12 cellular contexts compared by ENCODE assay signal in genomic region chr3:132342183-132342582, GRCh38. TPM values are rescaled to one million over a fixed set of nuclear protein-coding genes. Genes with fewer than 3 reads are reported as not detected.
A peak's percentile ranks its signal among the peaks of the same experiment; 100 is the strongest.
DNase-seq lines count a peak whose midpoint lies in the region; ATAC-seq and TF ChIP-seq lines count a peak whose summit lies in the region.
"Had no signal": no experiment of that assay in that cellular context is flagged by ENCODE, and none has a peak within 500 bp of the region (broad histone marks: within the 10 kb centered on the region; RNA-seq: fewer than 3 reads in every experiment).

No MANE protein-coding gene starts in this region.

- H3K9me2 ChIP-seq in PC-9 (ENCODE audit: insufficient read depth): no peaks in the 10 kb centered on the region

- intact Hi-C loops in left lung (cut with DNase I): loop anchor here in 1 of 2 donors (5.0 kb wide), 1 partner anchor 85 kb away; no protein-coding TSS in a partner anchor
- intact Hi-C loops in PC-9 (cut with micrococcal nuclease; ENCODE audit: unreplicated experiment): loop anchor here (2.0 to 10.0 kb wide), 4 partner anchors 57 to 337 kb away; no protein-coding TSS in a partner anchor

- no peak for TF ChIP-seq EP300 in Ishikawa (IDR thresholded peaks at IDR 0.05; ENCODE audit: borderline replicate concordance)

- TF ChIP-seq CTCF in WERI-Rb-1 (IDR thresholded peaks at IDR 0.05; ENCODE audit: low read depth, low read length) (peak; percentile 29; the same call in 1 of the 2 replicates), left lung (IDR thresholded peaks at IDR 0.05) (no peak), PC-9 (conservative IDR thresholded peaks at IDR 0.05) (no peak)

- CTCF ChIA-PET in PC-9 (lab: Charles Lee): interaction anchor here (0.6 to 1.8 kb wide), 9 partner anchors 21 to 95 kb away, joined by 3 to 36 read pairs (median 5); partner anchors contain the start of gene ACP3

- H3K4me3 ChIP-seq in WERI-Rb-1 (ENCODE audit: low read depth, low read length) (no peak overlapping the region), left lung (no peak overlapping the region), PC-9 (no peak overlapping the region)
- H3K4me3 ChIP-seq: gastroesophageal sphincter had no signal

- H3K27me3 ChIP-seq in WERI-Rb-1 (ENCODE audit: insufficient read depth, low read depth, severe bottlenecking): no peaks in the 10 kb centered on the region
- H3K27me3 ChIP-seq in left lung: no peaks in the 10 kb centered on the region
- no peaks in the 10 kb centered on the region for H3K27me3 ChIP-seq in PC-9 (ENCODE audit: insufficient read depth, low read depth)
- H3K27me3 ChIP-seq: gastroesophageal sphincter had no signal

- peak; percentile 30; the same call in 1 of the 2 replicates for TF ChIP-seq RAD21 in Ishikawa (IDR thresholded peaks at IDR 0.05; ENCODE audit: low read depth)

- no peak overlapping the region for H3K4me2 ChIP-seq in PC-9

- H3K79me2 ChIP-seq in PC-9 (ENCODE audit: low read depth): no peaks in the 10 kb centered on the region

- no peaks in the 10 kb centered on the region for H3K36me3 ChIP-seq in WERI-Rb-1
- peaks cover 0 to 20% of the 10 kb centered on the region in 2 donors for H3K36me3 ChIP-seq in left lung
- H3K36me3 ChIP-seq in PC-9 (ENCODE audit: low read depth): no peaks in the 10 kb centered on the region
- H3K36me3 ChIP-seq: gastroesophageal sphincter had no signal

- H3K4me1 ChIP-seq in left lung (peaks cover 0 to 13% of the 10 kb centered on the region in 2 donors), PC-9 (replicated peaks; ENCODE audit: insufficient read depth) (peaks cover 49% of the 10 kb centered on the region)

- H3K9me3 ChIP-seq in WERI-Rb-1 (ENCODE audit: severe bottlenecking) (no peaks in the 10 kb centered on the region), left lung (no peaks in the 10 kb centered on the region), PC-9 (ENCODE audit: insufficient read depth, low read depth) (no peaks in the 10 kb centered on the region)
- H3K9me3 ChIP-seq: gastroesophageal sphincter had no signal

- H4K20me1 ChIP-seq in PC-9 (ENCODE audit: insufficient read depth): no peaks in the 10 kb centered on the region

- POLR2A ChIA-PET in PC-9 (lab: Charles Lee; ENCODE audit: unreplicated experiment): interaction anchor here (0.6 to 1.1 kb wide), 2 partner anchors 25 to 84 kb away, joined by 4 read pairs; partner anchors contain the start of gene ACP3

- no peak overlapping the region for H3K27ac ChIP-seq in WERI-Rb-1
- H3K27ac ChIP-seq in left lung: peak overlapping the region in 1 of 2 donors; percentile 15
- no peak overlapping the region for H3K27ac ChIP-seq in PC-9
- H3K27ac ChIP-seq: gastroesophageal sphincter had no signal

- no TSS peak for BruUV-seq in PC-9 (replicated peaks; lab: Mats Ljungman, UMichigan)

- H3F3A ChIP-seq in PC-9 (ENCODE audit: insufficient read depth, low read depth): peaks cover 31% of the 10 kb centered on the region

- peak; percentile 81 for ATAC-seq in left lung
- ATAC-seq: activated CD4-positive, alpha-beta T cell treated with anti-CD3 and anti-CD28 coated beads for 36 hours; activated T-cell treated with anti-CD3 and anti-CD28 coated beads, Interleukin-2, amount 50 U/mL, for 72 hours; gastroesophageal sphincter had no signal

- DNase-seq in DMS114 treated with DMSO at 0.1 percent for 48 hours (lab: John Stamatoyannopoulos, UW; ENCODE audit: unreplicated experiment) (peak; percentile 4), WERI-Rb-1 (no peak), left lung (no peak), SK-N-DZ (ENCODE audit: low spot score) (no peak), PC-9 (no peak)
- DNase-seq in activated CD4-positive, alpha-beta T cell treated with anti-CD3 and anti-CD28 coated beads, Interleukin-2, amount 50 U/mL, for 1 hour: no peak
- DNase-seq: activated CD4-positive, alpha-beta T cell treated with anti-CD3 and anti-CD28 coated beads for 36 hours; activated T-cell treated with anti-CD3 and anti-CD28 coated beads, Interleukin-2, amount 50 U/mL, for 72 hours; amniotic stem cell; NCI-H1436 had no signal

- H2AFZ ChIP-seq in PC-9: no peak overlapping the region

TF ChIP-seq in Ishikawa, 13 proteins besides CTCF, POLR2A, EP300 and RAD21:
- TF ChIP-seq TEAD4 (IDR thresholded peaks at IDR 0.05): no peak
- TF ChIP-seq YY1 (IDR thresholded peaks at IDR 0.05; ENCODE audit: low read depth): no peak
- TF ChIP-seq TCF12 (IDR thresholded peaks at IDR 0.05; ENCODE audit: low read depth): no peak
- TF ChIP-seq USF1 (IDR thresholded peaks at IDR 0.05): no peak
- no peak for TF ChIP-seq FOXM1 (IDR thresholded peaks at IDR 0.05; ENCODE audit: borderline replicate concordance, low read depth)
- no peak for TF ChIP-seq TAF1 (IDR thresholded peaks at IDR 0.05; ENCODE audit: low read depth)
- TF ChIP-seq CREB1 (IDR thresholded peaks at IDR 0.05; ENCODE audit: low read depth): no peak
- no peak for TF ChIP-seq NFIC (IDR thresholded peaks at IDR 0.05)

RNA-seq across cellular contexts. Expression of gene ACP3, which starts 25.0 kb away (rescaled TPM):
- 10 to 100 TPM; 11.9 to 24.3 TPM for total RNA-seq in left lung
- 0.38 and 0.78 TPM in 2 replicates for polyA plus RNA-seq in SK-N-DZ (2014; cell fraction: cytosol; rRNA removed)
- polyA plus RNA-seq in SK-N-DZ (2014; cell fraction: nucleus; rRNA removed): 0.15 and 0.18 TPM in 2 replicates
- 1.5 and 3.5 TPM in 2 replicates for total RNA-seq in PC-9 (2021)
- total RNA-seq: activated CD4-positive, alpha-beta T cell treated with anti-CD3 and anti-CD28 coated beads for 36 hours; activated T-cell treated with anti-CD3 and anti-CD28 coated beads, Interleukin-2, amount 50 U/mL, for 72 hours had no signal
